ENCODE assay signal across 1 cellular context in the genomic region with DNA sequence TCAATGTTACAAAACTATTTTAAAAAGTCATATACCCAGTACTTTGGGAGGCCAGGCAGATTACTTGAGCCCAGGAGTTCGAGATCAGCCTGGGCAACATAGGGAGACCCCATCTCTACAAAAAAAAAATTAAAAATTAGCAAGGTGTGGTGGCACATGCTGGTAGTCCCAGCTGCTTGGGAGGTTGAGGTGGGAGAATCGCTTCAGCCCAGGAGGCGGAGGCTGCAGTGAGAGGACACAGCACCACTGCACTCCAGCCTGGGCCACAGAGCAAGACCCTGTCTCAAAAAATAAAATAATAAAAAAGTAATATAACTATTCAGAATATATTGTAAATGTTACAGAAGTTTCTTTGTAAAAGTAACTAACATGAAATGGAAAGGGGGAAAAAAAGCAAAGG.
TF ChIP-seq lines count a peak whose summit lies in the region.

No MANE protein-coding gene starts in this region.

TF ChIP-seq in GM23338, 12 proteins besides CTCF, POLR2A, EP300 and RAD21:
- TF ChIP-seq ZNF114 (CRISPR knock-in tag; IDR thresholded peaks at IDR 0.05) (no peak), ETS1 (IDR thresholded peaks at IDR 0.05) (no peak)
